Comparison of ENCODE assay signal across 16 cellular contexts in the genomic region with DNA sequence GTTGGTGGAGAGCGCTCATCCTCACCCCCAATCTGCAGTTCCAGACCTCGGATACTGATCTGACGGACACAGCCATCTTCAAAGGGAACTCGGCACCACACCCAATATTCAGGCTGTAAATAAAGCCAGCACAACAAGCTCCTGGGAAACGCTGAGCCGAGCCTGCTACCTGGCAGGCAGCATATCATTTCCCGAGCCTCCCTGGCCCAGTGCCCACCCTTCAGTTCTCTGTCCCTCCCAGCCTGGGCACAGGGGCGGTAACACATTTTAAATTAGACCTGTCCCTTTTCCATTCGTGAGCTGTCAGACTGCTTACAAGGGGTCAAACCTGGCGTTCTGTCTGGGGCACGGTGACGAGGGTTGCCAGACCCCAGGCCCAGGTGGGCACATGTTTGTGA.
DNase-seq lines count a peak whose midpoint lies in the region; ATAC-seq and TF ChIP-seq lines count a peak whose summit lies in the region.
"Had no signal": no experiment of that assay in that cellular context is flagged by ENCODE, and none has a peak within 500 bp of the region (broad histone marks: within the 10 kb centered on the region; RNA-seq: fewer than 3 reads in every experiment).

No MANE protein-coding gene starts in this region.

- 84 to 89% methylated on average over 5 to 12 of the region's 12 CpGs for WGBS in endodermal cell (ENCODE audit: insufficient coverage in 1 of 2, insufficient read length in 1 of 2), 2 experiments
- no CpG with 5 or more reads among the region's 12 CpGs for WGBS in mesendoderm (ENCODE audit: extremely low coverage, insufficient coverage, low lambda C conversion rate)

- H2BK5ac ChIP-seq in mesendoderm (ENCODE audit: low read length), result no peak overlapping the region

- H3K27ac ChIP-seq in endodermal cell (ENCODE audit: low read depth, low read length) (peak overlapping the region; percentile 99), mesendoderm (ENCODE audit: low read depth, low read length) (peak overlapping the region; percentile 1), skeletal muscle tissue (ENCODE audit: low read depth, low read length) (peak overlapping the region; percentile 94)

- H3K27me3 ChIP-seq in endodermal cell (ENCODE audit: control insufficient read depth, insufficient read depth, low read length, poor library complexity, severe bottlenecking) (no peaks in the 10 kb centered on the region), mesendoderm (ENCODE audit: insufficient read depth, low read length, poor library complexity) (no peaks in the 10 kb centered on the region), skeletal muscle tissue (ENCODE audit: control insufficient read depth in 3 of 3, insufficient read depth in 3 of 3, low read length in 3 of 3) (no peaks in the 10 kb centered on the region)
- H3K27me3 ChIP-seq: left lung had no signal

- no peak overlapping the region for H3K4me2 ChIP-seq in mesendoderm (ENCODE audit: low read length)

- no peak overlapping the region for H2BK15ac ChIP-seq in mesendoderm (replicated peaks; ENCODE audit: low read depth)

- peaks cover 55% of the 10 kb centered on the region for H3K9me3 ChIP-seq in endodermal cell (ENCODE audit: control insufficient read depth, low read length)
- H3K9me3 ChIP-seq in skeletal muscle tissue (ENCODE audit: control insufficient read depth in 3 of 3, low read length in 3 of 3), result peaks cover 4 to 14% (median 5%) of the 10 kb centered on the region in 3 donors

- H3K4me1 Mint-ChIP-seq in endodermal cell, result peaks cover 4% of the 10 kb centered on the region
- no peaks in the 10 kb centered on the region for H3K4me1 Mint-ChIP-seq in activated T-cell treated with anti-CD3 and anti-CD28 coated beads, Interleukin-2, amount 50 U/mL, for 72 hours (ENCODE audit: low read depth)
- H3K4me1 Mint-ChIP-seq: activated T-helper 17 cell treated with anti-CD3 and anti-CD28 coated beads, Interleukin-2, amount 50 U/mL, for 72 hours; stimulated activated naive CD8-positive, alpha-beta T cell treated with anti-CD3 and anti-CD28 coated beads, Interleukin-15, amount 100 ng/mL, for 72 hours had no signal

- no peak overlapping the region for H2BK120ac ChIP-seq in mesendoderm (ENCODE audit: low read depth, low read length)

- H3K18ac ChIP-seq in mesendoderm (ENCODE audit: low read length), result no peak overlapping the region

- no peaks in the 10 kb centered on the region for H3K79me1 ChIP-seq in mesendoderm (ENCODE audit: low read length)

- H3K36me3 ChIP-seq in endodermal cell (ENCODE audit: control insufficient read depth, insufficient read depth, low read length) (no peaks in the 10 kb centered on the region), mesendoderm (ENCODE audit: control insufficient read depth, insufficient read depth, low read length) (no peaks in the 10 kb centered on the region), skeletal muscle tissue (ENCODE audit: control insufficient read depth in 3 of 3, insufficient read depth in 3 of 3, low read length in 3 of 3) (peaks cover 0 to 3% (median 0%) of the 10 kb centered on the region in 3 donors)
- H3K36me3 ChIP-seq: left lung had no signal

- H3K4me1 ChIP-seq in endodermal cell (ENCODE audit: control insufficient read depth, insufficient read depth, low read length), result no peaks in the 10 kb centered on the region
- peaks cover 9% of the 10 kb centered on the region for H3K4me1 ChIP-seq in mesendoderm (ENCODE audit: control insufficient read depth, low read depth, low read length)
- peaks cover 19 to 29% (median 23%) of the 10 kb centered on the region in 3 donors for H3K4me1 ChIP-seq in skeletal muscle tissue (ENCODE audit: control insufficient read depth in 3 of 3, insufficient read depth in 3 of 3, low read length in 3 of 3)

- H3K23ac ChIP-seq in mesendoderm (ENCODE audit: low read length), result no peak overlapping the region

- no peaks in the 10 kb centered on the region for H3K36me3 Mint-ChIP-seq in endodermal cell (ENCODE audit: low read depth)
- peaks cover 7% of the 10 kb centered on the region in 2 donors for H3K36me3 Mint-ChIP-seq in activated T-cell treated with anti-CD3 and anti-CD28 coated beads, Interleukin-2, amount 50 U/mL, for 72 hours (ENCODE audit: insufficient read depth in 2 of 2)
- H3K36me3 Mint-ChIP-seq: activated CD4-positive, alpha-beta memory T cell treated with anti-CD3 and anti-CD28 coated beads for 36 hours had no signal

- H3K4me3 ChIP-seq in endodermal cell (ENCODE audit: low read length) (peak overlapping the region; percentile 41), mesendoderm (ENCODE audit: low read length) (no peak overlapping the region), skeletal muscle tissue (ENCODE audit: low read length in 3 of 3) (peak overlapping the region; percentile 58 to 62 (median 62))
- H3K4me3 ChIP-seq: left lung had no signal

- TF ChIP-seq CTCF in endodermal cell (conservative IDR thresholded peaks at IDR 0.05), result no peak

- H3K4me3 Mint-ChIP-seq in endodermal cell, result no peak overlapping the region
- no peak overlapping the region for H3K4me3 Mint-ChIP-seq in activated T-cell treated with anti-CD3 and anti-CD28 coated beads, Interleukin-2, amount 50 U/mL, for 72 hours
- H3K4me3 Mint-ChIP-seq: activated CD4-positive, alpha-beta memory T cell treated with anti-CD3 and anti-CD28 coated beads for 36 hours; activated T-helper 17 cell treated with anti-CD3 and anti-CD28 coated beads, Interleukin-2, amount 50 U/mL, for 72 hours; stimulated activated naive CD8-positive, alpha-beta T cell treated with anti-CD3 and anti-CD28 coated beads, Interleukin-15, amount 100 ng/mL, for 72 hours had no signal

- H3K79me2 ChIP-seq in mesendoderm (ENCODE audit: control insufficient read depth, insufficient read depth, low read length), result no peaks in the 10 kb centered on the region

- peaks cover 53% of the 10 kb centered on the region for H3K9me3 Mint-ChIP-seq in endodermal cell
- peaks cover 13 to 15% of the 10 kb centered on the region in 2 donors for H3K9me3 Mint-ChIP-seq in activated T-cell treated with anti-CD3 and anti-CD28 coated beads, Interleukin-2, amount 50 U/mL, for 72 hours

- H4K5ac ChIP-seq in mesendoderm (ENCODE audit: low read length), result no peak overlapping the region

- peak overlapping the region; percentile 94 for H3K27ac Mint-ChIP-seq in endodermal cell
- no peak overlapping the region for H3K27ac Mint-ChIP-seq in activated T-cell treated with anti-CD3 and anti-CD28 coated beads, Interleukin-2, amount 50 U/mL, for 72 hours
- H3K27ac Mint-ChIP-seq: activated CD4-positive, alpha-beta memory T cell treated with anti-CD3 and anti-CD28 coated beads for 36 hours; activated T-helper 17 cell treated with anti-CD3 and anti-CD28 coated beads, Interleukin-2, amount 50 U/mL, for 72 hours; stimulated activated naive CD8-positive, alpha-beta T cell treated with anti-CD3 and anti-CD28 coated beads, Interleukin-15, amount 100 ng/mL, for 72 hours had no signal

- H3K56ac ChIP-seq in mesendoderm (ENCODE audit: low read length), result peak overlapping the region; percentile 54

- H3K27me3 Mint-ChIP-seq in endodermal cell (ENCODE audit: insufficient read depth), result no peaks in the 10 kb centered on the region
- H3K27me3 Mint-ChIP-seq in activated T-cell treated with anti-CD3 and anti-CD28 coated beads, Interleukin-2, amount 50 U/mL, for 72 hours (ENCODE audit: low read depth), result peaks cover 8% of the 10 kb centered on the region
- H3K27me3 Mint-ChIP-seq: activated CD4-positive, alpha-beta memory T cell treated with anti-CD3 and anti-CD28 coated beads for 36 hours; stimulated activated naive CD8-positive, alpha-beta T cell treated with anti-CD3 and anti-CD28 coated beads, Interleukin-15, amount 100 ng/mL, for 72 hours had no signal

- H3K9ac ChIP-seq in endodermal cell (ENCODE audit: extremely low read depth, low read length, poor library complexity, severe bottlenecking) (no peak overlapping the region), mesendoderm (ENCODE audit: low read length) (peak overlapping the region; percentile 11), skeletal muscle tissue (ENCODE audit: low read depth in 1 of 3, low read length in 3 of 3) (peak overlapping the region; percentile 47 to 70 (median 70))

- H4K8ac ChIP-seq in mesendoderm (ENCODE audit: low read depth, low read length), result no peak overlapping the region

- peak overlapping the region; percentile 65 for H2AK5ac ChIP-seq in mesendoderm (ENCODE audit: low read length)

- no peak for ATAC-seq in HG02678 (IDR thresholded peaks at IDR 0.05; ENCODE audit: unreplicated experiment)
- no peak for ATAC-seq in activated T-cell treated with anti-CD3 and anti-CD28 coated beads, Interleukin-2, amount 50 U/mL, for 72 hours (replicated peaks in 1 of 2)
- ATAC-seq in HG02884 (IDR thresholded peaks at IDR 0.05; ENCODE audit: unreplicated experiment), result no peak
- ATAC-seq: activated T-helper 17 cell treated with anti-CD3 and anti-CD28 coated beads, Interleukin-2, amount 50 U/mL, for 72 hours; left lung; stimulated activated naive CD8-positive, alpha-beta T cell treated with anti-CD3 and anti-CD28 coated beads, Interleukin-15, amount 100 ng/mL, for 72 hours had no signal

- H3K4ac ChIP-seq in mesendoderm (ENCODE audit: low read depth, low read length), result peak overlapping the region; percentile 49

- DNase-seq in NCI-H146 (lab: John Stamatoyannopoulos, UW) (peak; percentile 38), endodermal cell (no peak), mesendoderm (no peak)
- DNase-seq in activated T-cell treated with anti-CD3 and anti-CD28 coated beads, Interleukin-2, amount 50 U/mL, for 72 hours, result no peak
- DNase-seq: activated CD4-positive, alpha-beta memory T cell treated with anti-CD3 and anti-CD28 coated beads for 36 hours; amniotic stem cell; cortex of kidney; DMS53; hippocampal formation; left lung; NCI-H446; stimulated activated naive CD8-positive, alpha-beta T cell treated with anti-CD3 and anti-CD28 coated beads, Interleukin-15, amount 100 ng/mL, for 72 hours had no signal

Comparison
In these comparisons a context has a peak if more than half of its experiments do, and no peak if none do; other contexts are left out.
1. H3K27ac ChIP-seq: peak in every context shown above with its lines; median percentile 99 in endodermal cell; 94 in skeletal muscle tissue; 1 in mesendoderm.